Comparison of ENCODE assay signal across 8 cellular contexts in genomic region chr1:144551543-144552424, GRCh38. TPM values are rescaled to one million over a fixed set of nuclear protein-coding genes. Genes with fewer than 3 reads are reported as not detected.
DNase-seq lines count a peak whose midpoint lies in the region; ATAC-seq and TF ChIP-seq lines count a peak whose summit lies in the region.

No MANE protein-coding gene starts in this region.

- peak overlapping the region; percentile 64 for H3K4me3 Mint-ChIP-seq in endodermal cell

- TF ChIP-seq CTCF in GM13976 (IDR thresholded peaks at IDR 0.05; ENCODE audit: borderline replicate concordance, control extremely low read depth, extremely low read depth, insufficient read depth, missing control alignments) (no peak), endodermal cell (conservative IDR thresholded peaks at IDR 0.05) (no peak)

- no peaks in the 10 kb centered on the region for H3K27me3 ChIP-seq in endodermal cell (ENCODE audit: control insufficient read depth, insufficient read depth, low read length, poor library complexity, severe bottlenecking)

- WGBS in endodermal cell (ENCODE audit: insufficient coverage in 1 of 2, insufficient read length in 1 of 2), 2 experiments, result 0% methylated on average over 15 to 48 of the region's 48 CpGs

- peak overlapping the region; percentile 81 for H3K9ac ChIP-seq in endodermal cell (ENCODE audit: extremely low read depth, low read length, poor library complexity, severe bottlenecking)

- H3K4me1 Mint-ChIP-seq in endodermal cell, result peaks cover 16% of the 10 kb centered on the region

- in situ Hi-C loops in GM13976 (cut with MboI; ENCODE audit: low sequenced_read_pairs, unreplicated experiment), result no loop called here

- peak; percentile 63 for ATAC-seq in HG02884 (IDR thresholded peaks at IDR 0.05; ENCODE audit: unreplicated experiment)

- H3K9me3 ChIP-seq in endodermal cell (ENCODE audit: control insufficient read depth, low read length), result no peaks in the 10 kb centered on the region

- no peaks in the 10 kb centered on the region for H3K36me3 Mint-ChIP-seq in endodermal cell (ENCODE audit: low read depth)

- H3K27me3 Mint-ChIP-seq in endodermal cell (ENCODE audit: insufficient read depth), result no peaks in the 10 kb centered on the region

- no peaks in the 10 kb centered on the region for H3K36me3 ChIP-seq in endodermal cell (ENCODE audit: control insufficient read depth, insufficient read depth, low read length)

- peak overlapping the region; percentile 100 for H3K27ac Mint-ChIP-seq in endodermal cell

- H3K4me1 ChIP-seq in endodermal cell (ENCODE audit: control insufficient read depth, insufficient read depth, low read length), result no peaks in the 10 kb centered on the region

- H3K9me3 Mint-ChIP-seq in endodermal cell, result no peaks in the 10 kb centered on the region

- peak; percentile 68 for DNase-seq in GM13976 (ENCODE audit: low spot score)
- peak; percentile 84 for DNase-seq in NCI-H748 (lab: John Stamatoyannopoulos, UW; ENCODE audit: unreplicated experiment)
- DNase-seq in activated CD8-positive, alpha-beta memory T cell treated with anti-CD3 and anti-CD28 coated beads, Interleukin-2, amount 50 U/mL, for 4 hours, result peak; percentile 67
- DNase-seq in endodermal cell, result peak; percentile 97
- peak; percentile 90 for DNase-seq in mesenteric fat pad (ENCODE audit: low spot score)
- peak; percentile 48 to 50 for DNase-seq in stimulated activated CD8-positive, alpha-beta memory T cell treated with anti-CD3 and anti-CD28 coated beads, Interleukin-15, amount 100 ng/mL, for 4 hours (ENCODE audit: low read depth in 2 of 2)
- DNase-seq in GM19240 (ENCODE audit: insufficient read length, low spot score), result no peak

- peak overlapping the region; percentile 71 for H3K4me3 ChIP-seq in endodermal cell (ENCODE audit: low read length)

- H3K27ac ChIP-seq in endodermal cell (ENCODE audit: low read depth, low read length), result peak overlapping the region; percentile 97

RNA-seq across cellular contexts. Expression of gene PPIAL4F, which starts 40.9 kb away (rescaled TPM):
- total RNA-seq in endodermal cell, result not detected
- polyA plus RNA-seq in endodermal cell (2013, experiment 1 of 2), result not detected
- polyA plus RNA-seq in endodermal cell (2013, experiment 2 of 2), result not detected
- total RNA-seq in mesenteric fat pad, result not detected
